8 cellular contexts compared by ENCODE assay signal in the genomic region with DNA sequence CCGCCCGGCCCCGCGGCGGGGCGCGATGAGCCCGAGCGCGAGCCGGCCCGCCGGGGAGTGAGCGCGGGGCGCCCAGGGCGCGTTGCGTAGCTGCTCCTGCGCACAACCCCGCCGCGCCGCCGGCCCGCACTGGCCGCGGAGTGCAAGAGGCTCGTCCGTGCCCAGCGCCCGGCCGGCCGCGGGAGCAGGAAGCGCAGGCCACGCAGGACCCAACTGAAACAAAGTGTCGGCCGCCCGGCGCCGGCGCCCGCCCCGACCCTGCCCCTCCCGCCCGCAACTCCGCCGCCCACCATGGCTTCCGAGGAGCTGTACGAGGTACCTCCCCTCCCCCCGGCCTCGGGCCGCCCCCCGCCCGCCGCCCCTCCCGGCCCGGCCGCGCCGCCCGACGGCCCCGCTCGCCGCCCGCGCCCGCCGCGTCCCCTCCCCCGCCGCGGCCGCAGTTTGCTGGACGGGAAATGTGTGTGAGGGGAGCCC. TPM values are rescaled to one million over a fixed set of nuclear protein-coding genes. Genes with fewer than 3 reads are reported as not detected.
DNase-seq lines count a peak whose midpoint lies in the region; ATAC-seq, FAIRE-seq and TF ChIP-seq lines count a peak whose summit lies in the region.

No MANE protein-coding gene starts in this region.

- H3K36me3 ChIP-seq in keratinocyte (ENCODE audit: control insufficient read depth in 2 of 2, extremely low read depth in 1 of 2, insufficient read depth in 2 of 2, low read length in 2 of 2), result no peaks in the 10 kb centered on the region

- H3K27me3 ChIP-seq in keratinocyte (ENCODE audit: control insufficient read depth, extremely low read depth, insufficient read depth, low read length), result no peaks in the 10 kb centered on the region

- peak; percentile 15 for ATAC-seq in GM21529 (IDR thresholded peaks at IDR 0.05; ENCODE audit: unreplicated experiment)

- peaks cover 3% of the 10 kb centered on the region for H3K4me1 ChIP-seq in keratinocyte (ENCODE audit: control insufficient read depth, extremely low read depth, insufficient read depth, low read length)

- H3K9ac ChIP-seq in keratinocyte (ENCODE audit: control insufficient read depth, extremely low read depth, insufficient read depth, low read length), result peak overlapping the region; percentile 81

- in situ Hi-C loops in astrocyte of the cerebellum (cut with HindIII; ENCODE audit: low sequenced_read_pairs), result no loop called here

- H3K27ac ChIP-seq in keratinocyte (ENCODE audit: control insufficient read depth, insufficient read depth, low read length), result peak overlapping the region; percentile 49

- no peak overlapping the region for H2AFZ ChIP-seq in keratinocyte (ENCODE audit: control insufficient read depth, low read length)

- H3K9me1 ChIP-seq in keratinocyte (ENCODE audit: control insufficient read depth, extremely low read depth, insufficient read depth, low read length), result no peaks in the 10 kb centered on the region

- TF ChIP-seq CTCF in GM10266 (IDR thresholded peaks at IDR 0.05; ENCODE audit: control insufficient read depth, insufficient read depth, low read depth, missing control alignments), result no peak
- TF ChIP-seq CTCF in astrocyte of the cerebellum (IDR thresholded peaks at IDR 0.05; ENCODE audit: low read depth, low read length, missing control alignments), result no peak
- TF ChIP-seq CTCF in keratinocyte (optimal IDR thresholded peaks at IDR 0.05 in 1 of 3, IDR thresholded peaks at IDR 0.05 in 1 of 3, conservative IDR thresholded peaks at IDR 0.05 in 1 of 3; ENCODE audit: extremely low read depth in 1 of 3, insufficient read depth in 2 of 3, low read length in 3 of 3), result no peak

- DNase-seq in GM10266 (ENCODE audit: extremely low spot score) (peak; percentile 79), NCI-H146 treated with DMSO at 0.1 percent for 48 hours (lab: John Stamatoyannopoulos, UW; ENCODE audit: unreplicated experiment) (peak; percentile 28), astrocyte of the cerebellum (ENCODE audit: low read depth) (no peak), keratinocyte (ENCODE audit: low read depth, low spot score) (no peak), NCI-H128 (lab: John Stamatoyannopoulos, UW; ENCODE audit: unreplicated experiment) (no peak), KG1 (lab: John Stamatoyannopoulos, UW) (no peak)
- peak; percentile 50 for DNase-seq in stimulated activated CD8-positive, alpha-beta memory T cell treated with anti-CD3 and anti-CD28 coated beads, Interleukin-4, amount 100 ng/mL, for 48 hours

- peaks cover 7% of the 10 kb centered on the region for H4K20me1 ChIP-seq in keratinocyte (ENCODE audit: control insufficient read depth, extremely low read depth, insufficient read depth, low read length)

- peaks cover 43% of the 10 kb centered on the region for H3K79me2 ChIP-seq in keratinocyte (ENCODE audit: control insufficient read depth, insufficient read depth, low read length)

- H3K4me3 ChIP-seq in astrocyte of the cerebellum (ENCODE audit: low read depth, low read length) (peak overlapping the region; percentile 58), keratinocyte (ENCODE audit: control insufficient read depth in 2 of 3, extremely low read depth in 1 of 3, insufficient read depth in 2 of 3, low read depth in 1 of 3, low read length in 3 of 3) (peak overlapping the region; percentile 58 to 84 (median 70))

- peaks cover 2% of the 10 kb centered on the region for H3K9me3 ChIP-seq in keratinocyte (ENCODE audit: control insufficient read depth, low read depth, low read length)

- dilution Hi-C loops in keratinocyte (cut with MboI; ENCODE audit: extremely low pct_ligation_motif_present, low sequenced_read_pairs), result no loop called here

- no peak overlapping the region for H3K4me2 ChIP-seq in keratinocyte (ENCODE audit: control insufficient read depth, extremely low read depth, insufficient read depth, low read depth, low read length)

- no peak for FAIRE-seq in keratinocyte (lab: Jason Lieb, UNC)

RNA-seq across cellular contexts. Expression of a gene that starts 0.3 kb away (rescaled TPM):
- 37.1 to 48.0 TPM (median 42.6 TPM) in 3 replicates for polyA plus RNA-seq in keratinocyte
- 62.9 TPM for polyA plus RNA-seq in keratinocyte (2011; ENCODE audit: low read depth)
- 36.8 and 57.4 TPM in 2 replicates for polyA plus RNA-seq in keratinocyte (2011; cell fraction: cytosol; rRNA removed)
- 53.4 and 60.3 TPM in 2 replicates for polyA plus RNA-seq in keratinocyte (2011; cell fraction: nucleus; rRNA removed)
- polyA plus RNA-seq in keratinocyte (2012; ENCODE audit: low replicate concordance), result 30.4 and 42.8 TPM in 2 replicates
- polyA minus RNA-seq in keratinocyte, result 34.7 to 78.3 TPM (median 68.1 TPM) in 3 replicates
- polyA minus RNA-seq in keratinocyte (2011; cell fraction: cytosol; rRNA and poly(A)+ RNA removed), result 49.5 TPM
- 31.5 and 54.2 TPM in 2 replicates for polyA minus RNA-seq in keratinocyte (2011; cell fraction: nucleus; rRNA and poly(A)+ RNA removed)

Comparison
In these comparisons a context has a peak if more than half of its experiments do, and no peak if none do; other contexts are left out.
1. DNase-seq: peak in GM10266 (single experiment), NCI-H146 treated with DMSO at 0.1 percent for 48 hours (single experiment) and stimulated activated CD8-positive, alpha-beta memory T cell treated with anti-CD3 and anti-CD28 coated beads, Interleukin-4, amount 100 ng/mL, for 48 hours (single experiment); none in astrocyte of the cerebellum (single experiment), keratinocyte (single experiment), NCI-H128 (single experiment) and KG1 (single experiment).